In genomic region chr6:157116420-157116819, GRCh38 we compare ENCODE assay signal across 21 cellular contexts.
DNase-seq lines count a peak whose midpoint lies in the region; ATAC-seq and TF ChIP-seq lines count a peak whose summit lies in the region.
"Had no signal": no experiment of that assay in that cellular context is flagged by ENCODE, and none has a peak within 500 bp of the region (broad histone marks: within the 10 kb centered on the region; RNA-seq: fewer than 3 reads in every experiment).

No MANE protein-coding gene starts in this region.

- H2AFZ ChIP-seq in GM23338: no peak overlapping the region

- H3K36me3 ChIP-seq in GM23338 (ENCODE audit: insufficient read depth) (no peaks in the 10 kb centered on the region), endocrine pancreas (ENCODE audit: control insufficient read depth, insufficient read depth, low read length) (no peaks in the 10 kb centered on the region)
- H3K36me3 ChIP-seq: HAP-1, SJCRH30 had no signal

- no peaks in the 10 kb centered on the region for H3K9me3 ChIP-seq in endocrine pancreas (ENCODE audit: control insufficient read depth, low read length)
- H3K9me3 ChIP-seq: A549, HAP-1, SJCRH30 had no signal

- H3K4me3 ChIP-seq in GM23338 (no peak overlapping the region), endocrine pancreas (ENCODE audit: control insufficient read depth, insufficient read depth, low read length) (peak overlapping the region; percentile 24)
- H3K4me3 ChIP-seq: A549, HAP-1, SJCRH30 had no signal

- no peak overlapping the region for H3K27ac Mint-ChIP-seq in GM23338
- H3K27ac Mint-ChIP-seq: B cell; T-helper 1 cell treated with Interleukin-12 subunit alpha and Interleukin-12 subunit beta and Interleukin-4 antibody, amounts not matched to agents 30 μg/mL and 1 μg/mL, for 36 hours had no signal

- H3K4me3 Mint-ChIP-seq in GM23338: no peak overlapping the region
- H3K4me3 Mint-ChIP-seq: B cell; CD14-positive monocyte; T-helper 1 cell treated with Interleukin-12 subunit alpha and Interleukin-12 subunit beta and Interleukin-4 antibody, amounts not matched to agents 30 μg/mL and 1 μg/mL, for 36 hours had no signal

- ATAC-seq in GM23338: peak; percentile 38; the same call in 1 of the 3 replicates
- no peak for ATAC-seq in GM19452 (IDR thresholded peaks at IDR 0.05; ENCODE audit: unreplicated experiment)
- ATAC-seq: A549, Panc1 had no signal

- H3K4me2 ChIP-seq in GM23338: no peak overlapping the region
- H3K4me2 ChIP-seq: A549 had no signal

- H3K9ac ChIP-seq in endocrine pancreas (ENCODE audit: control insufficient read depth, insufficient read depth, low read length): no peak overlapping the region

- no peaks in the 10 kb centered on the region for H3K79me2 ChIP-seq in GM23338 (replicated peaks; ENCODE audit: insufficient read depth)

- no peaks in the 10 kb centered on the region for H3F3A ChIP-seq in GM23338 (replicated peaks; ENCODE audit: low read depth)

- H3K27me3 Mint-ChIP-seq in GM23338 (ENCODE audit: insufficient read depth, low read depth, poor library complexity): peaks cover 6% of the 10 kb centered on the region
- H3K27me3 Mint-ChIP-seq: B cell had no signal

- TF ChIP-seq CTCF in GM23338 (conservative IDR thresholded peaks at IDR 0.05; ENCODE audit: low read depth in 2 of 2): no peak

- DNase-seq in GM23338 (ENCODE audit: low spot score): no peak
- DNase-seq in Kasumi-1 (lab: John Stamatoyannopoulos, UW): peak; percentile 30 to 38
- DNase-seq in NCI-H82 treated with DMSO at 0.1 percent for 48 hours (lab: John Stamatoyannopoulos, UW; ENCODE audit: unreplicated experiment): peak; percentile 39
- no peak for DNase-seq in stimulated activated CD8-positive, alpha-beta memory T cell treated with anti-CD3 and anti-CD28 coated beads, Interleukin-4, amount 100 ng/mL, for 48 hours
- DNase-seq in DMS53 (lab: John Stamatoyannopoulos, UW): no peak
- no peak for DNase-seq in NOMO-1 treated with DMSO at 0.1 percent for 48 hours (lab: John Stamatoyannopoulos, UW; ENCODE audit: unreplicated experiment)
- DNase-seq: EL, IMR-90, MM.1S, NCI-H187, NCI-H446 treated with DMSO at 0.1 percent for 48 hours, NCI-H526 treated with DMSO at 0.1 percent for 48 hours, SJCRH30 had no signal

- H3K36me3 Mint-ChIP-seq in GM23338 (ENCODE audit: low read depth): peaks cover 22% of the 10 kb centered on the region

- H4K20me1 ChIP-seq in GM23338 (replicated peaks; ENCODE audit: insufficient read depth): no peaks in the 10 kb centered on the region

- H3K27me3 ChIP-seq in GM23338 (ENCODE audit: insufficient read depth) (no peaks in the 10 kb centered on the region), endocrine pancreas (ENCODE audit: control insufficient read depth, insufficient read depth, low read length) (no peaks in the 10 kb centered on the region)
- H3K27me3 ChIP-seq: SJCRH30 had no signal

- H3K27ac ChIP-seq in GM23338 (ENCODE audit: low read depth): no peak overlapping the region
- H3K27ac ChIP-seq: A549, SJCRH30 had no signal

- H3K9me2 ChIP-seq in GM23338 (ENCODE audit: insufficient read depth): no peaks in the 10 kb centered on the region

- H3K4me1 Mint-ChIP-seq in GM23338: peaks cover 22% of the 10 kb centered on the region

- no peaks in the 10 kb centered on the region for H3K9me3 Mint-ChIP-seq in GM23338

- H3K4me1 ChIP-seq in GM23338 (ENCODE audit: insufficient read depth): no peaks in the 10 kb centered on the region
- H3K4me1 ChIP-seq in endocrine pancreas (ENCODE audit: control insufficient read depth, insufficient read depth, low read length): no peaks in the 10 kb centered on the region
- H3K4me1 ChIP-seq: HAP-1, SJCRH30 had no signal

TF ChIP-seq in GM23338, 12 proteins besides CTCF, POLR2A, EP300 and RAD21:
- no peak for TF ChIP-seq EZH2phosphoT487 (IDR thresholded peaks at IDR 0.05; ENCODE audit: unreplicated experiment)
- no peak for TF ChIP-seq ZNF331 (CRISPR knock-in tag; IDR thresholded peaks at IDR 0.05; ENCODE audit: low read depth)
- no peak for TF ChIP-seq EZH2 (IDR thresholded peaks at IDR 0.05; ENCODE audit: low read depth, unreplicated experiment)

Comparison
In these comparisons a context has a peak if more than half of its experiments do, and no peak if none do; other contexts are left out.
1. DNase-seq: peak in Kasumi-1 (2 of 2) and NCI-H82 treated with DMSO at 0.1 percent for 48 hours (single experiment); none in GM23338 (single experiment), stimulated activated CD8-positive, alpha-beta memory T cell treated with anti-CD3 and anti-CD28 coated beads, Interleukin-4, amount 100 ng/mL, for 48 hours (single experiment), DMS53 (single experiment) and NOMO-1 treated with DMSO at 0.1 percent for 48 hours (single experiment).